In the genomic region with DNA sequence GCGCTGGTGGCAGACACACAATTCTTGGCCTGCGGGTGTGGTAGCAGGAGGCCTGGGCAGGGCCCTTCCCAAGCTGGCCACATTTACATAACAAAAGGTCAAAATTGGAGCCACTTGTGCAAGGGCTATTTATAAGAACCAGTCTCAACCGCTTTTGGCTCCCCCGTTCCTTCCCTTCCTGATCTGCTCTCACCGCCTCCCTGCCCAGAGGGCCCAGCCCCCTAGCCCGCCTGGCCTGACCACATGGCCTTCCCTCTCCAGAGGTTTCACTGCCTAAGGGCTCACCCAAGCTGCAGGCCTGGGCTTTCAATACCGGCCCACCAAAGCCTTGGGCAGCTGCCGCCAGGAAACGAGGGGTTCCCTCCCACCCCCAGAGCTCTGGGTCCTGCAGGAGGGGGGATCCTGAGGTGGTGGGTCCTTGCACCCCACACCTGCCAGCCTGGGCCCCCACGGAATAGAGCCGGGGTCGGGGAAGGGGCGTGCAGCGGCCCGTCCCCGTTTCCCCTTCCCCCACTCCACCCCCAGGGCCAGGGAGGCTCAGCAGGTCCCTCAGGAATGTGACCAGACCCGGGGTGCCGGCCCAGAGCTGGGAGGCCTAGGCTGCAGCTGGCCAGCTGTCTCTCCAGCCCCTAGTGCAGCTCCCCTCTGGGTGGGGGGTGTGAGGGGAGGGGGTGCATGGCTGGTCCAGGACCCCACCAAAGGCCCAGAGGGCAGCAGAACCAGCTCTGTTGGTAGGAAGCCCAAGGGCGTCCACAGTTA, we compare ENCODE assay signal across 14 cellular contexts. TPM values are rescaled to one million over a fixed set of nuclear protein-coding genes. Genes with fewer than 3 reads are reported as not detected.
"Had no signal": no experiment of that assay in that cellular context is flagged by ENCODE, and none has a peak within 500 bp of the region (broad histone marks: within the 10 kb centered on the region; RNA-seq: fewer than 3 reads in every experiment).

No MANE protein-coding gene starts in this region.

RNA-seq across cellular contexts. Expression of gene TMEM191B, which starts 25.4 kb away (rescaled TPM):
- total RNA-seq: IMR-90; MCF 10A; T-helper 1 cell treated with Interleukin-12 subunit alpha and Interleukin-12 subunit beta and Interleukin-4 antibody, amounts not matched to agents 30 ng/mL and 1 ng/mL, for 36 hours had no signal

RNA-seq across cellular contexts. Expression of gene GGTLC3, which starts 35.1 kb away (rescaled TPM):
- total RNA-seq: activated CD4-positive, alpha-beta T cell treated with anti-CD3 and anti-CD28 coated beads for 36 hours; activated CD4-positive, alpha-beta T cell treated with anti-CD3 and anti-CD28 coated beads, Interleukin-2, amount 10 ng/mL, durations not matched to agents 7 days and 5 days; activated CD8-positive, alpha-beta T cell treated with anti-CD3 and anti-CD28 coated beads, Interleukin-2, amount 10 ng/mL, durations not matched to agents 7 days and 5 days; activated naive CD8-positive, alpha-beta T cell treated with anti-CD3 and anti-CD28 coated beads, Interleukin-2, amount 10 ng/mL, durations not matched to agents 7 days and 5 days; activated T-helper 2 cell treated with anti-CD3 and anti-CD28 coated beads, Interferon-gamma antibody, Interleukin-2, Interleukin-4, amounts not matched to agents 10 μg/mL and 5 μg/mL and 100 μg/mL, durations not matched to agents 14 hours and 24 hours and 36 hours; astrocyte; body of pancreas; breast epithelium; IMR-90; MCF 10A; OCI-LY7; PC-9; T-helper 1 cell treated with Interleukin-12 subunit alpha and Interleukin-12 subunit beta and Interleukin-4 antibody, amounts not matched to agents 30 ng/mL and 1 ng/mL, for 36 hours had no signal
- polyA plus RNA-seq: adipose tissue, IMR-90 had no signal
